In genomic region chr2:172102159-172102857, GRCh38 we compare ENCODE assay signal across 8 cellular contexts. TPM values are rescaled to one million over a fixed set of nuclear protein-coding genes. Genes with fewer than 3 reads are reported as not detected.
DNase-seq lines count a peak whose midpoint lies in the region; ATAC-seq and TF ChIP-seq lines count a peak whose summit lies in the region.

No MANE protein-coding gene starts in this region.

- H3K4me1 Mint-ChIP-seq in activated T-helper 2 cell treated with anti-CD3 and anti-CD28 coated beads, Interferon-gamma antibody, Interleukin-2, Interleukin-4, amounts not matched to agents 10 μg/mL and 5 μg/mL and 100 μg/mL, durations not matched to agents 14 hours and 24 hours and 36 hours (ENCODE audit: low read depth), result peaks cover 43% of the 10 kb centered on the region

- peak; percentile 77 for DNase-seq in AG08396 (ENCODE audit: low spot score)
- no peak for DNase-seq in GM12864 (ENCODE audit: low read depth)
- peak; percentile 91 for DNase-seq in NCI-H2081 treated with DMSO at 0.1 percent for 48 hours (lab: John Stamatoyannopoulos, UW)
- no peak for DNase-seq in activated T-helper 2 cell treated with anti-CD3 and anti-CD28 coated beads, Interferon-gamma antibody, Interleukin-2, Interleukin-4, amounts not matched to agents 10 μg/mL and 5 μg/mL and 100 μg/mL, durations not matched to agents 14 hours and 24 hours and 36 hours (ENCODE audit: low spot score)
- DNase-seq in heart left ventricle, result no peak
- DNase-seq in sigmoid colon, result peak; percentile 69
- DNase-seq in mucosa of gallbladder (ENCODE audit: low spot score), result no peak

- H3K27me3 ChIP-seq in heart left ventricle, result peaks cover 83 to 100% (median 100%) of the 10 kb centered on the region in 9 donors
- peaks cover 85 to 100% (median 99%) of the 10 kb centered on the region in 3 donors for H3K27me3 ChIP-seq in sigmoid colon

- H3K27ac Mint-ChIP-seq in activated T-helper 2 cell treated with anti-CD3 and anti-CD28 coated beads, Interferon-gamma antibody, Interleukin-2, Interleukin-4, amounts not matched to agents 10 μg/mL and 5 μg/mL and 100 μg/mL, durations not matched to agents 14 hours and 24 hours and 36 hours, result no peak overlapping the region

- H3K4me3 Mint-ChIP-seq in activated T-helper 2 cell treated with anti-CD3 and anti-CD28 coated beads, Interferon-gamma antibody, Interleukin-2, Interleukin-4, amounts not matched to agents 10 μg/mL and 5 μg/mL and 100 μg/mL, durations not matched to agents 14 hours and 24 hours and 36 hours (ENCODE audit: low read depth), result peak overlapping the region; percentile 77

- ATAC-seq in HG02678 (IDR thresholded peaks at IDR 0.05; ENCODE audit: unreplicated experiment) (peak; percentile 39), heart left ventricle (peak in 3 of 4 donors; percentile 3 to 48 (median 35))

- H3K4me3 ChIP-seq in GM12864 (ENCODE audit: low read depth, low read length) (peak overlapping the region; percentile 53), heart left ventricle (peak overlapping the region; percentile 15 to 66 (median 51)), sigmoid colon (peak overlapping the region; percentile 9 to 51 (median 41))

- intact Hi-C loops in activated T-helper 2 cell treated with anti-CD3 and anti-CD28 coated beads, Interferon-gamma antibody, Interleukin-2, Interleukin-4, amounts not matched to agents 10 μg/mL and 5 μg/mL and 100 μg/mL, durations not matched to agents 14 hours and 24 hours and 36 hours (cut with micrococcal nuclease), result loop anchor here (1.0 to 2.0 kb wide), 2 partner anchors 10 to 504 kb away; no protein-coding TSS in a partner anchor
- intact Hi-C loops in heart left ventricle (cut with DNase I), result loop anchor here (2.0 to 10.0 kb wide), 10 partner anchors 100 to 528 kb away; partner anchors contain the start of gene HAT1 (in 1 of the 10)
- intact Hi-C loops in sigmoid colon (cut with DNase I), result loop anchor here (5.0 kb wide), 3 partner anchors 105 to 455 kb away; partner anchors contain the start of genes DYNC1I2, METAP1D and PDK1

- H3K9me3 ChIP-seq in heart left ventricle (no peaks in the 10 kb centered on the region), sigmoid colon (no peaks in the 10 kb centered on the region)

- peaks cover 66% of the 10 kb centered on the region for H3K27me3 Mint-ChIP-seq in activated T-helper 2 cell treated with anti-CD3 and anti-CD28 coated beads, Interferon-gamma antibody, Interleukin-2, Interleukin-4, amounts not matched to agents 10 μg/mL and 5 μg/mL and 100 μg/mL, durations not matched to agents 14 hours and 24 hours and 36 hours (ENCODE audit: low read depth)

- peaks cover 0 to 3% (median 0%) of the 10 kb centered on the region in 9 donors for H3K36me3 ChIP-seq in heart left ventricle
- H3K36me3 ChIP-seq in sigmoid colon, result no peaks in the 10 kb centered on the region

- H3K4me1 ChIP-seq in heart left ventricle (peaks cover 2 to 76% (median 52%) of the 10 kb centered on the region in 12 donors), sigmoid colon (peaks cover 0 to 74% (median 68%) of the 10 kb centered on the region in 4 donors)

- no peak for TF ChIP-seq POLR2A in heart left ventricle (IDR thresholded peaks at IDR 0.05)
- no peak for TF ChIP-seq POLR2A in sigmoid colon (IDR thresholded peaks at IDR 0.05)

- peaks cover 4% of the 10 kb centered on the region for H3K36me3 Mint-ChIP-seq in activated T-helper 2 cell treated with anti-CD3 and anti-CD28 coated beads, Interferon-gamma antibody, Interleukin-2, Interleukin-4, amounts not matched to agents 10 μg/mL and 5 μg/mL and 100 μg/mL, durations not matched to agents 14 hours and 24 hours and 36 hours (ENCODE audit: low read depth)

- 1 to 3% (median 2%) methylated on average over 16 to 59 of the region's 59 CpGs for WGBS in heart left ventricle, 4 donors
- 1% methylated on average over 59 of the region's 59 CpGs for WGBS in sigmoid colon, 2 donors

- H3K9me3 Mint-ChIP-seq in activated T-helper 2 cell treated with anti-CD3 and anti-CD28 coated beads, Interferon-gamma antibody, Interleukin-2, Interleukin-4, amounts not matched to agents 10 μg/mL and 5 μg/mL and 100 μg/mL, durations not matched to agents 14 hours and 24 hours and 36 hours, result no peaks in the 10 kb centered on the region

- no peak for TF ChIP-seq EP300 in sigmoid colon (IDR thresholded peaks at IDR 0.05)

- H3K27ac ChIP-seq in heart left ventricle, result no peak overlapping the region
- no peak overlapping the region for H3K27ac ChIP-seq in sigmoid colon

- no peak for TF ChIP-seq CTCF in GM12864 (IDR thresholded peaks at IDR 0.05; ENCODE audit: low read depth, low read length, missing control alignments)
- no peak for TF ChIP-seq CTCF in heart left ventricle (IDR thresholded peaks at IDR 0.05)
- no peak for TF ChIP-seq CTCF in sigmoid colon (IDR thresholded peaks at IDR 0.05)

RNA-seq across cellular contexts. Expression of gene DLX2, which starts 0.4 kb away (rescaled TPM):
- 0.14 TPM in 1 of 2 replicates, not detected in the other for total RNA-seq in activated T-helper 2 cell treated with anti-CD3 and anti-CD28 coated beads, Interferon-gamma antibody, Interleukin-2, Interleukin-4, amounts not matched to agents 10 μg/mL and 5 μg/mL and 100 μg/mL, durations not matched to agents 14 hours and 24 hours and 36 hours
- total RNA-seq in heart left ventricle (not detected), sigmoid colon (under 1 TPM in 2 of 4 donors, not detected in 2; under 0.01 to 0.14 TPM), mucosa of gallbladder (0.14 TPM)
- polyA plus RNA-seq in heart left ventricle (not detected), sigmoid colon (under 1 TPM in 1 of 3 donors, not detected in 2; 0.04 TPM)

RNA-seq across cellular contexts. Expression of gene DLX1, which starts 17.0 kb away (rescaled TPM):
- 0.09 TPM in 1 of 2 replicates, not detected in the other for total RNA-seq in activated T-helper 2 cell treated with anti-CD3 and anti-CD28 coated beads, Interferon-gamma antibody, Interleukin-2, Interleukin-4, amounts not matched to agents 10 μg/mL and 5 μg/mL and 100 μg/mL, durations not matched to agents 14 hours and 24 hours and 36 hours
- under 1 TPM in 1 of 9 donors, not detected in 8; 0.11 TPM for total RNA-seq in heart left ventricle
- under 1 TPM; 0.18 to 0.19 TPM for polyA plus RNA-seq in heart left ventricle
- 1 to 10 TPM in 1 of 4 donors, under 1 TPM in 3; 0.27 to 1.1 (median 0.52) TPM for total RNA-seq in sigmoid colon
- under 1 TPM in 1 of 3 donors, not detected in 2; 0.22 TPM for polyA plus RNA-seq in sigmoid colon
- total RNA-seq in mucosa of gallbladder, result 0.46 TPM

Comparison
In these comparisons a context has a peak if more than half of its experiments do, and no peak if none do; other contexts are left out.
1. DNase-seq: peak in AG08396 (single experiment), NCI-H2081 treated with DMSO at 0.1 percent for 48 hours (single experiment) and sigmoid colon (single experiment); none in GM12864 (single experiment), activated T-helper 2 cell treated with anti-CD3 and anti-CD28 coated beads, Interferon-gamma antibody, Interleukin-2, Interleukin-4, amounts not matched to agents 10 μg/mL and 5 μg/mL and 100 μg/mL, durations not matched to agents 14 hours and 24 hours and 36 hours (single experiment), heart left ventricle (0 of 5) and mucosa of gallbladder (single experiment).
2. Peak in every context shown above with its lines, with median percentiles within 50 percentile points of each other: H3K4me3 ChIP-seq.